38 cellular contexts compared by ENCODE assay signal in the genomic region with DNA sequence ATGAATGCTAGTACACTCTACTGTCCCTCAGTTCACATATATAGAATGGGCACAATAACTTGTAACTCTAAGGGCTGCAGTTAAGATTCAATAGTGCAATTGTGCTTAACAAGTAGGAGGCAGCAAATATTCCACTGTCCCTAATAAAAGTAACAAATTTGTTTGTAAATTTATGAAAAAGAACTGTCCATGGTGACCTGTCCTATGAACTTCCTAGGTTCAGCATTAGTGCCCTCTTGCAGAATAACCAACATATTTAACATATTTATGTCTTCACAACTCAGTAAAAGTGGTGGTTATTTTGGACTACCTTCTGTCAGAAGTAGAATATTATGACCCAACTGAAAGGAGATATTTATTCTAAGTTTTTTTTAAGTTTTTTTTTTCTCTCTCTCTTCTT.
"Had no signal": no experiment of that assay in that cellular context is flagged by ENCODE, and none has a peak within 500 bp of the region (broad histone marks: within the 10 kb centered on the region; RNA-seq: fewer than 3 reads in every experiment).

No MANE protein-coding gene starts in this region.

- H3K36me3 ChIP-seq: adrenal gland, ascending aorta, brain microvascular endothelial cell, breast epithelium, cardiac muscle cell had no signal

- DNase-seq: activated effector memory CD4-positive, alpha-beta T cell treated with anti-CD3 and anti-CD28 coated beads, Interleukin-2, amount 50 U/mL, for 16 hours; activated effector memory CD4-positive, alpha-beta T cell treated with Interleukin-2 at 50 U/mL for 16 hours; activated gamma-delta T cell; activated gamma-delta T cell treated with Interleukin-2 at 50 U/mL for 16 hours; activated naive CD4-positive, alpha-beta T cell; activated naive CD4-positive, alpha-beta T cell treated with anti-CD3 and anti-CD28 coated beads for 36 hours; activated naive CD4-positive, alpha-beta T cell treated with anti-CD3 and anti-CD28 coated beads, Interleukin-2, amount 10 ng/mL, durations not matched to agents 7 days and 5 days; activated naive CD4-positive, alpha-beta T cell treated with anti-CD3 and anti-CD28 coated beads, Interleukin-2, amount 50 U/mL, for 16 hours; activated naive CD4-positive, alpha-beta T cell treated with Interleukin-2 at 50 U/mL for 16 hours; activated naive CD8-positive, alpha-beta T cell treated with anti-CD3 and anti-CD28 coated beads for 36 hours; activated naive CD8-positive, alpha-beta T cell treated with anti-CD3 and anti-CD28 coated beads, Interleukin-2, amount 10 ng/mL, durations not matched to agents 7 days and 5 days; activated naive CD8-positive, alpha-beta T cell treated with anti-CD3 and anti-CD28 coated beads, Interleukin-2, amount 50 U/mL, for 24 hours; activated T-cell treated with anti-CD3 and anti-CD28 coated beads, Interleukin-2, amount 50 U/mL, for 1 hour; activated T-cell treated with anti-CD3 and anti-CD28 coated beads, Interleukin-2, amount 50 U/mL, for 24 hours; activated T-cell treated with anti-CD3 and anti-CD28 coated beads, Interleukin-2, amount 50 U/mL, for 4 hours; activated T-cell treated with anti-CD3 and anti-CD28 coated beads, Interleukin-2, amount 50 U/mL, for 48 hours; activated T-cell treated with anti-CD3 and anti-CD28 coated beads, Interleukin-2, amount 50 U/mL, for 72 hours; adrenal gland; amniotic stem cell; amygdala; anterior cingulate cortex; aorta; body of pancreas; brain microvascular endothelial cell; caudate nucleus; central memory CD4-positive, alpha-beta T cell; cerebellar nuclear complex had no signal

- H3K4me3 ChIP-seq: adrenal gland, ascending aorta, body of pancreas, breast epithelium, cardiac muscle cell had no signal

- H3K36me3 Mint-ChIP-seq: activated naive CD4-positive, alpha-beta T cell treated with anti-CD3 and anti-CD28 coated beads, Interleukin-2, amount 10 ng/mL, durations not matched to agents 7 days and 5 days; activated naive CD4-positive, alpha-beta T cell treated with anti-CD3 and anti-CD28 coated beads, Interleukin-2, amount 50 U/mL, for 24 hours; activated naive CD4-positive, alpha-beta T cell treated with anti-CD3 and anti-CD28 coated beads, Interleukin-2, amount 50 U/mL, for 72 hours; activated naive CD8-positive, alpha-beta T cell; activated naive CD8-positive, alpha-beta T cell treated with anti-CD3 and anti-CD28 coated beads for 36 hours; activated naive CD8-positive, alpha-beta T cell treated with anti-CD3 and anti-CD28 coated beads, Interleukin-2, amount 10 ng/mL, durations not matched to agents 7 days and 5 days; brain had no signal

- H3K4me1 Mint-ChIP-seq: activated naive CD4-positive, alpha-beta T cell treated with anti-CD3 and anti-CD28 coated beads, Interleukin-2, amount 50 U/mL, for 24 hours; activated naive CD8-positive, alpha-beta T cell treated with anti-CD3 and anti-CD28 coated beads for 36 hours; activated naive CD8-positive, alpha-beta T cell treated with anti-CD3 and anti-CD28 coated beads, Interleukin-2, amount 50 U/mL, for 24 hours; activated T-helper 17 cell treated with anti-CD3 and anti-CD28 coated beads, Interleukin-2, amount 50 U/mL, for 72 hours; brain; central memory CD8-positive, alpha-beta T cell had no signal

- H3K9me3 ChIP-seq: adrenal gland, body of pancreas had no signal

- H3K4me1 ChIP-seq: adrenal gland, body of pancreas, breast epithelium had no signal

- ATAC-seq: activated naive CD4-positive, alpha-beta T cell treated with anti-CD3 and anti-CD28 coated beads, Interleukin-2, amount 50 U/mL, for 72 hours; activated naive CD8-positive, alpha-beta T cell treated with anti-CD3 and anti-CD28 coated beads, Interleukin-2, amount 50 U/mL, for 24 hours; activated T-cell treated with anti-CD3 and anti-CD28 coated beads, Interleukin-2, amount 50 U/mL, for 4 hours; activated T-cell treated with anti-CD3 and anti-CD28 coated beads, Interleukin-2, amount 50 U/mL, for 72 hours; activated T-helper 17 cell treated with anti-CD3 and anti-CD28 coated beads, Interleukin-2, amount 50 U/mL, for 72 hours; body of pancreas had no signal

- H3K27ac Mint-ChIP-seq: activated naive CD4-positive, alpha-beta T cell treated with anti-CD3 and anti-CD28 coated beads for 36 hours; activated naive CD4-positive, alpha-beta T cell treated with anti-CD3 and anti-CD28 coated beads, Interleukin-2, amount 10 ng/mL, durations not matched to agents 7 days and 5 days; activated naive CD4-positive, alpha-beta T cell treated with anti-CD3 and anti-CD28 coated beads, Interleukin-2, amount 50 U/mL, for 24 hours; activated naive CD4-positive, alpha-beta T cell treated with anti-CD3 and anti-CD28 coated beads, Interleukin-2, amount 50 U/mL, for 72 hours; activated naive CD8-positive, alpha-beta T cell; activated naive CD8-positive, alpha-beta T cell treated with anti-CD3 and anti-CD28 coated beads for 36 hours; activated naive CD8-positive, alpha-beta T cell treated with anti-CD3 and anti-CD28 coated beads, Interleukin-2, amount 10 ng/mL, durations not matched to agents 7 days and 5 days; activated naive CD8-positive, alpha-beta T cell treated with anti-CD3 and anti-CD28 coated beads, Interleukin-2, amount 50 U/mL, for 24 hours; activated T-cell treated with anti-CD3 and anti-CD28 coated beads, Interleukin-2, amount 50 U/mL, for 24 hours; activated T-cell treated with anti-CD3 and anti-CD28 coated beads, Interleukin-2, amount 50 U/mL, for 72 hours; activated T-helper 1 cell treated with anti-CD3 and anti-CD28 coated beads, Interleukin-12 subunit alpha, Interleukin-12 subunit beta, Interleukin-2, Interleukin-4 antibody, amounts not matched to agents 30 ng/mL and 10 ng/mL and 1 ng/mL, durations not matched to agents 14 hours and 24 hours and 36 hours; activated T-helper 17 cell treated with anti-CD3 and anti-CD28 coated beads, Interleukin-2, amount 50 U/mL, for 72 hours; activated T-helper 2 cell treated with anti-CD3 and anti-CD28 coated beads, Interferon-gamma antibody, Interleukin-2, Interleukin-4, amounts not matched to agents 10 μg/mL and 5 μg/mL and 100 μg/mL, durations not matched to agents 14 hours and 24 hours and 36 hours; brain had no signal

- H3K27me3 ChIP-seq: adrenal gland, ascending aorta, body of pancreas, brain microvascular endothelial cell, breast epithelium, cardiac muscle cell had no signal

- H3K27me3 Mint-ChIP-seq: activated naive CD4-positive, alpha-beta T cell treated with anti-CD3 and anti-CD28 coated beads, Interleukin-2, amount 10 ng/mL, durations not matched to agents 7 days and 5 days; activated naive CD4-positive, alpha-beta T cell treated with anti-CD3 and anti-CD28 coated beads, Interleukin-2, amount 50 U/mL, for 24 hours; activated naive CD8-positive, alpha-beta T cell; activated naive CD8-positive, alpha-beta T cell treated with anti-CD3 and anti-CD28 coated beads for 36 hours; activated naive CD8-positive, alpha-beta T cell treated with anti-CD3 and anti-CD28 coated beads, Interleukin-2, amount 10 ng/mL, durations not matched to agents 7 days and 5 days; activated naive CD8-positive, alpha-beta T cell treated with anti-CD3 and anti-CD28 coated beads, Interleukin-2, amount 50 U/mL, for 24 hours; activated T-cell treated with anti-CD3 and anti-CD28 coated beads, Interleukin-2, amount 50 U/mL, for 24 hours; brain; central memory CD8-positive, alpha-beta T cell had no signal

- H3K27ac ChIP-seq: adrenal gland, ascending aorta, body of pancreas, brain microvascular endothelial cell, breast epithelium, cardiac muscle cell had no signal

- H3K4me3 Mint-ChIP-seq: activated naive CD4-positive, alpha-beta T cell treated with anti-CD3 and anti-CD28 coated beads for 36 hours; activated naive CD4-positive, alpha-beta T cell treated with anti-CD3 and anti-CD28 coated beads, Interleukin-2, amount 10 ng/mL, durations not matched to agents 7 days and 5 days; activated naive CD4-positive, alpha-beta T cell treated with anti-CD3 and anti-CD28 coated beads, Interleukin-2, amount 50 U/mL, for 24 hours; activated naive CD8-positive, alpha-beta T cell; activated naive CD8-positive, alpha-beta T cell treated with anti-CD3 and anti-CD28 coated beads for 36 hours; activated naive CD8-positive, alpha-beta T cell treated with anti-CD3 and anti-CD28 coated beads, Interleukin-2, amount 10 ng/mL, durations not matched to agents 7 days and 5 days; activated naive CD8-positive, alpha-beta T cell treated with anti-CD3 and anti-CD28 coated beads, Interleukin-2, amount 50 U/mL, for 24 hours; activated T-cell treated with anti-CD3 and anti-CD28 coated beads, Interleukin-2, amount 50 U/mL, for 24 hours; activated T-cell treated with anti-CD3 and anti-CD28 coated beads, Interleukin-2, amount 50 U/mL, for 4 hours; activated T-cell treated with anti-CD3 and anti-CD28 coated beads, Interleukin-2, amount 50 U/mL, for 72 hours; activated T-helper 1 cell treated with anti-CD3 and anti-CD28 coated beads, Interleukin-12 subunit alpha, Interleukin-12 subunit beta, Interleukin-2, Interleukin-4 antibody, amounts not matched to agents 30 ng/mL and 10 ng/mL and 1 ng/mL, durations not matched to agents 14 hours and 24 hours and 36 hours; activated T-helper 17 cell treated with anti-CD3 and anti-CD28 coated beads, Interleukin-2, amount 50 U/mL, for 72 hours; brain; central memory CD8-positive, alpha-beta T cell had no signal
